In the genomic region with DNA sequence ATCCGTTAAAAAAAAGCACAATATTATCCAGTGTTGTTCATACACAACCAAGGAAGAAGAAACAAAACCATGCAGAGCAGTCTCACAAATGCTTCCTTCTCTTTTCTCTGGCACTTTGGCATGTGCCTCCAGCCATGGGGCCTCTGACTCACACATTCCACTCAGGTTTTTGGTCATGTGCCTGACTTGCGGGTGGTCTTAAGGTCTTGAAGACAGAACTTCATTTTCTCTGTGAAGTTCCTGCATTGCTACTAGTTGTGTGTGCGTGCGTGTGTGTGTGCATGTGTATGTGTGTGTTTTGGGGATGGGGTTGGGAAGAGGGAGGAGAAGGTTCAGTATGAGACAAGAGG, we compare ENCODE assay signal across 9 cellular contexts.
DNase-seq lines count a peak whose midpoint lies in the region; TF ChIP-seq lines count a peak whose summit lies in the region.
"Had no signal": no experiment of that assay in that cellular context is flagged by ENCODE, and none has a peak within 500 bp of the region (broad histone marks: within the 10 kb centered on the region; RNA-seq: fewer than 3 reads in every experiment).

No MANE protein-coding gene starts in this region.

- no peaks in the 10 kb centered on the region for H3K9me3 ChIP-seq in mesodermal cell (ENCODE audit: control insufficient read depth, low read length)

- H3K36me3 Mint-ChIP-seq in dendritic cell treated with granulocyte-macrophage colony-stimulating factor and Interleukin-4, amounts not matched to agents 40 ng/mL and 50 ng/mL, for 4 days (ENCODE audit: low read depth): no peaks in the 10 kb centered on the region

- H3K9me3 Mint-ChIP-seq in dendritic cell treated with granulocyte-macrophage colony-stimulating factor and Interleukin-4, amounts not matched to agents 40 ng/mL and 50 ng/mL, for 4 days: no peaks in the 10 kb centered on the region

- H3K27me3 Mint-ChIP-seq in dendritic cell treated with granulocyte-macrophage colony-stimulating factor and Interleukin-4, amounts not matched to agents 40 ng/mL and 50 ng/mL, for 4 days: no peaks in the 10 kb centered on the region

- peak overlapping the region; percentile 31 for H3K27ac ChIP-seq in mesodermal cell (ENCODE audit: low read depth, low read length, severe bottlenecking)
- peak overlapping the region in 1 of 2 donors; percentile 28 for H3K27ac ChIP-seq in coronary artery
- H3K27ac ChIP-seq: SK-N-MC had no signal

- TF ChIP-seq CTCF in coronary artery (IDR thresholded peaks at IDR 0.05): no peak

- H3K27ac Mint-ChIP-seq in dendritic cell treated with granulocyte-macrophage colony-stimulating factor and Interleukin-4, amounts not matched to agents 40 ng/mL and 50 ng/mL, for 4 days: peak overlapping the region; percentile 84

- peaks cover 23% of the 10 kb centered on the region for H3K4me1 ChIP-seq in mesodermal cell (ENCODE audit: control insufficient read depth, insufficient read depth, low read length, poor library complexity, severe bottlenecking)

- intact Hi-C loops in dendritic cell treated with granulocyte-macrophage colony-stimulating factor and Interleukin-4, amounts not matched to agents 40 ng/mL and 50 ng/mL, for 4 days (cut with micrococcal nuclease): no loop called here

- H3K4me1 Mint-ChIP-seq in dendritic cell treated with granulocyte-macrophage colony-stimulating factor and Interleukin-4, amounts not matched to agents 40 ng/mL and 50 ng/mL, for 4 days (ENCODE audit: low read depth): peaks cover 41% of the 10 kb centered on the region

- no peaks in the 10 kb centered on the region for H3K36me3 ChIP-seq in mesodermal cell (ENCODE audit: control insufficient read depth, insufficient read depth, low read length)

- DNase-seq in Ammon's horn (ENCODE audit: low spot score) (peak; percentile 10), NOMO-1 treated with DMSO at 0.1 percent for 48 hours (lab: John Stamatoyannopoulos, UW; ENCODE audit: unreplicated experiment) (peak; percentile 75), DMS114 treated with DMSO at 0.1 percent for 48 hours (lab: John Stamatoyannopoulos, UW; ENCODE audit: unreplicated experiment) (no peak), NCI-H2227 (lab: John Stamatoyannopoulos, UW; ENCODE audit: unreplicated experiment) (no peak), NCI-H1417 (lab: John Stamatoyannopoulos, UW) (no peak), coronary artery (ENCODE audit: low spot score) (no peak)

- H3K4me3 ChIP-seq in mesodermal cell (ENCODE audit: extremely low read depth, insufficient read depth, low read length, poor library complexity, severe bottlenecking) (no peak overlapping the region), coronary artery (no peak overlapping the region)
- H3K4me3 ChIP-seq: SK-N-MC had no signal

- no peak overlapping the region for H3K4me3 Mint-ChIP-seq in dendritic cell treated with granulocyte-macrophage colony-stimulating factor and Interleukin-4, amounts not matched to agents 40 ng/mL and 50 ng/mL, for 4 days

- WGBS in mesodermal cell (ENCODE audit: insufficient coverage in 2 of 2), 2 experiments: 89 to 95% methylated on average over 3 to 4 of the region's 4 CpGs

Comparison
In these comparisons a context has a peak if more than half of its experiments do, and no peak if none do; other contexts are left out.
1. DNase-seq: peak in Ammon's horn (single experiment) and NOMO-1 treated with DMSO at 0.1 percent for 48 hours (single experiment); none in DMS114 treated with DMSO at 0.1 percent for 48 hours (single experiment), NCI-H2227 (single experiment), NCI-H1417 (0 of 3) and coronary artery (single experiment).